8 cellular contexts compared by ENCODE assay signal in genomic region chr14:99273724-99274345, GRCh38. TPM values are rescaled to one million over a fixed set of nuclear protein-coding genes. Genes with fewer than 3 reads are reported as not detected.
DNase-seq lines count a peak whose midpoint lies in the region; ATAC-seq, FAIRE-seq and TF ChIP-seq lines count a peak whose summit lies in the region.

No MANE protein-coding gene starts in this region.

- H3K27me3 ChIP-seq in Caco-2 (replicated peaks; ENCODE audit: control insufficient read depth, insufficient read depth, low read length): peaks cover 5% of the 10 kb centered on the region
- H3K27me3 ChIP-seq in bronchial epithelial cell (ENCODE audit: control insufficient read depth, insufficient read depth, low read length): peaks cover 1% of the 10 kb centered on the region
- H3K27me3 ChIP-seq in aorta (ENCODE audit: control insufficient read depth in 1 of 2, insufficient read depth in 2 of 2, low read length in 1 of 2): peaks cover 0 to 6% of the 10 kb centered on the region in 2 donors

- TF ChIP-seq CTCF in Caco-2 (IDR thresholded peaks at IDR 0.05; ENCODE audit: insufficient read depth in 1 of 2, low read depth in 1 of 2, low read length in 1 of 2, severe bottlenecking in 1 of 2, unreplicated experiment in 1 of 2) (no peak), bronchial epithelial cell (IDR thresholded peaks at IDR 0.05; ENCODE audit: insufficient read depth, low read length, severe bottlenecking) (no peak), nephron (IDR thresholded peaks at IDR 0.05; ENCODE audit: unreplicated experiment in 3 of 3) (no peak)

- DNase-seq in Caco-2 (peak in 1 of 2 experiments; percentile 48), NCI-H1694 (lab: John Stamatoyannopoulos, UW) (peak; percentile 53), bronchial epithelial cell (ENCODE audit: low read depth) (peak; percentile 23), iPS-NIHi11 (ENCODE audit: low spot score) (no peak), aorta (no peak)

- ATAC-seq in GM18907 (IDR thresholded peaks at IDR 0.05; ENCODE audit: unreplicated experiment): no peak
- no peak for ATAC-seq in aorta (ENCODE audit: low FRiP score)
- ATAC-seq in HG02798 (IDR thresholded peaks at IDR 0.05; ENCODE audit: poor library complexity, unreplicated experiment): no peak

- H3K9me3 ChIP-seq in Caco-2 (no peaks in the 10 kb centered on the region), aorta (ENCODE audit: control insufficient read depth, low read length) (no peaks in the 10 kb centered on the region)

- H3K4me1 ChIP-seq in Caco-2 (peaks cover 20% of the 10 kb centered on the region), aorta (ENCODE audit: control insufficient read depth in 1 of 2, insufficient read depth in 2 of 2, low read length in 2 of 2) (peaks cover 0 to 4% of the 10 kb centered on the region in 2 donors)

- H3K36me3 ChIP-seq in Caco-2 (ENCODE audit: control insufficient read depth, insufficient read depth, low read length): no peaks in the 10 kb centered on the region
- H3K36me3 ChIP-seq in bronchial epithelial cell (ENCODE audit: control insufficient read depth, insufficient read depth, low read length): no peaks in the 10 kb centered on the region
- no peaks in the 10 kb centered on the region for H3K36me3 ChIP-seq in aorta (ENCODE audit: control insufficient read depth in 1 of 2, insufficient read depth in 2 of 2, low read length in 1 of 2)

- no peak overlapping the region for H3K27ac ChIP-seq in aorta (ENCODE audit: low read depth in 1 of 2, low read length in 2 of 2)

- POLR2A ChIA-PET in Caco-2 (lab: Charles Lee): no interaction called here

- H3K4me3 Mint-ChIP-seq in Caco-2 (ENCODE audit: unreplicated experiment) (peak overlapping the region; percentile 74), nephron (peak overlapping the region; percentile 72 to 84 (median 82))

- CTCF ChIA-PET in Caco-2 (lab: Charles Lee): no interaction called here

- intact Hi-C loops in Caco-2 (cut with micrococcal nuclease; ENCODE audit: unreplicated experiment) (no loop called here), aorta (cut with DNase I) (no loop called here)

- 1 to 2% methylated on average over 37 of the region's 37 CpGs for WGBS in aorta, 2 donors

- no peak for FAIRE-seq in bronchial epithelial cell (lab: Jason Lieb, UNC)

- H3K36me3 Mint-ChIP-seq in Caco-2 (ENCODE audit: insufficient read depth, unreplicated experiment) (no peaks in the 10 kb centered on the region), nephron (ENCODE audit: low read depth) (no peaks in the 10 kb centered on the region)

- H3K27me3 Mint-ChIP-seq in Caco-2 (ENCODE audit: insufficient read depth, unreplicated experiment) (peaks cover 33% of the 10 kb centered on the region), nephron (ENCODE audit: low read depth) (peaks cover 84% of the 10 kb centered on the region)

- no peak overlapping the region for H3K27ac Mint-ChIP-seq in Caco-2 (ENCODE audit: unreplicated experiment)
- peak overlapping the region in 1 of 3 experiments; percentile 57 for H3K27ac Mint-ChIP-seq in nephron

- H3K4me1 Mint-ChIP-seq in Caco-2 (ENCODE audit: low read depth, unreplicated experiment) (peaks cover 5% of the 10 kb centered on the region), nephron (peaks cover 34% of the 10 kb centered on the region)

- H3K9me3 Mint-ChIP-seq in Caco-2 (ENCODE audit: unreplicated experiment) (no peaks in the 10 kb centered on the region), nephron (no peaks in the 10 kb centered on the region)

- BruUV-seq in Caco-2 (replicated peaks; lab: Mats Ljungman, UMichigan): no TSS peak

- H3K4me3 ChIP-seq in Caco-2 (ENCODE audit: low read depth, low read length): peak overlapping the region; percentile 52
- peak overlapping the region; percentile 72 for H3K4me3 ChIP-seq in bronchial epithelial cell (ENCODE audit: low read depth, low read length)
- H3K4me3 ChIP-seq in aorta (ENCODE audit: low read length in 2 of 2): peak overlapping the region in 1 of 2 donors; percentile 15

RNA-seq across cellular contexts. Expression of gene BCL11B, which starts 1.8 kb away (rescaled TPM):
- total RNA-seq in Caco-2 (2022): 0.05 TPM in 1 of 2 replicates, not detected in the other
- total RNA-seq in bronchial epithelial cell: 2.9 and 5.3 TPM in 2 replicates
- 1 to 10 TPM in 1 of 2 donors, under 1 TPM in 1; 0.58 to 1.3 TPM for total RNA-seq in aorta
- under 1 TPM in 1 of 2 donors, not detected in 1; 0.13 TPM for polyA plus RNA-seq in aorta

Comparison
In these comparisons a context has a peak if more than half of its experiments do, and no peak if none do; other contexts are left out.
1. DNase-seq: peak in NCI-H1694 (single experiment) and bronchial epithelial cell (single experiment); none in iPS-NIHi11 (single experiment) and aorta (0 of 2).